9 cellular contexts compared by ENCODE assay signal in the genomic region with DNA sequence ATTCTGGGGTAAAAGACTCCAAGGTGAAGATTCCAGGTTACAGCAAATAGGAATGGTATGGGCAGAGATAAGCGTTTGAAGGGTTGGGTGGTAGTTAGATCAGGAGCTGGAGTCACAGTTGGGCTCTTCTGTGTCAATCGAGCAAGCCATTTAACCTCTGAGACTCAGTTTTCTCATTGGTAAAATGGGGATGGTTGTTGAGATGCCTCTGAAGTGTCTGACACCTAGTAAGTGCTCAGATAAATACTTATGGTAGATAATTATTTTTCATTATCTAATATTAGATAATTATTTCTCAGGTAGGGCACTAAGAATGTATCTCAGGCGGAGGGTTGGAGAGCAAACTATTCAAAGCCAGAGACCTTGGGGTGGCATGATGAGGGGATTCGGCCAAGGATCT. TPM values are rescaled to one million over a fixed set of nuclear protein-coding genes. Genes with fewer than 3 reads are reported as not detected.
DNase-seq lines count a peak whose midpoint lies in the region; ATAC-seq, FAIRE-seq and TF ChIP-seq lines count a peak whose summit lies in the region.
"Had no signal": no experiment of that assay in that cellular context is flagged by ENCODE, and none has a peak within 500 bp of the region (broad histone marks: within the 10 kb centered on the region; RNA-seq: fewer than 3 reads in every experiment).

No MANE protein-coding gene starts in this region.

- no peak overlapping the region for H3K27ac ChIP-seq in GM23338 (ENCODE audit: low read depth)
- H3K27ac ChIP-seq in Panc1 (ENCODE audit: low read length), result no peak overlapping the region
- peak overlapping the region; percentile 86 to 88 for H3K27ac ChIP-seq in small intestine (ENCODE audit: low read depth in 1 of 2, low read length in 1 of 2)

- no peak for FAIRE-seq in small intestine (lab: Jason Lieb, UNC)

- peaks cover 86% of the 10 kb centered on the region for H3K27me3 Mint-ChIP-seq in GM23338 (ENCODE audit: insufficient read depth, low read depth, poor library complexity)

- BruUV-seq in Panc1 (replicated peaks; lab: Mats Ljungman, UMichigan), result TSS peak; percentile 87

- H3K4me3 ChIP-seq in GM23338 (peak overlapping the region; percentile 68), Panc1 (ENCODE audit: low read depth in 2 of 2, low read length in 2 of 2) (peak overlapping the region; percentile 50 to 54), epithelial cell of proximal tubule (ENCODE audit: low read depth, low read length) (peak overlapping the region; percentile 63), small intestine (ENCODE audit: low read depth in 1 of 2, low read length in 2 of 2) (peak overlapping the region in 1 of 2 donors; percentile 60)

- ATAC-seq in GM23338 (no peak), Panc1 (no peak), GM18873 (IDR thresholded peaks at IDR 0.05; ENCODE audit: low FRiP score, unreplicated experiment) (no peak), HG03469 (IDR thresholded peaks at IDR 0.05; ENCODE audit: unreplicated experiment) (no peak)

- no peaks in the 10 kb centered on the region for H3K79me2 ChIP-seq in GM23338 (replicated peaks; ENCODE audit: insufficient read depth)

- CTCF ChIA-PET in Panc1 (lab: Charles Lee), result interaction anchor here (0.5 kb wide), 1 partner anchor 189 kb away, joined by 4 read pairs; no protein-coding TSS in a partner anchor

- H3K27ac Mint-ChIP-seq in GM23338, result no peak overlapping the region

- POLR2A ChIA-PET in Panc1 (lab: Charles Lee), result interaction anchor here (0.6 to 0.7 kb wide), 2 partner anchors 14 to 43 kb away, joined by 3 read pairs; no protein-coding TSS in a partner anchor

- H3K9me3 ChIP-seq in Panc1 (ENCODE audit: control insufficient read depth, insufficient read depth, low read depth, low read length) (no peaks in the 10 kb centered on the region), small intestine (ENCODE audit: control insufficient read depth, low read depth) (no peaks in the 10 kb centered on the region)

- no peaks in the 10 kb centered on the region; the same call in 1 of the 2 replicates for H4K20me1 ChIP-seq in GM23338 (replicated peaks; ENCODE audit: insufficient read depth)

- peak overlapping the region; percentile 80 for H3K4me3 Mint-ChIP-seq in GM23338

- H3K4me1 Mint-ChIP-seq in GM23338, result peaks cover 47% of the 10 kb centered on the region

- intact Hi-C loops in Panc1 (cut with micrococcal nuclease; ENCODE audit: unreplicated experiment), result no loop called here

- H3K9me3 Mint-ChIP-seq in GM23338, result peaks cover 5% of the 10 kb centered on the region

- DNase-seq in GM23338 (ENCODE audit: low spot score) (no peak), Panc1 (ENCODE audit: low read depth, low spot score) (no peak), epithelial cell of proximal tubule (ENCODE audit: low read depth) (no peak), small intestine (no peak)
- DNase-seq in stimulated activated CD4-positive, alpha-beta T cell treated with anti-CD3 and anti-CD28 coated beads, Interleukin-2, amount 100 ng/mL, for 24 hours, result no peak
- DNase-seq: kidney glomerular epithelial cell, NCI-H446 treated with DMSO at 0.1 percent for 48 hours had no signal

- 0 out of 2 replicates have a peak, but pooled peaks cover 3% of the 10 kb centered on the region for H3K9me2 ChIP-seq in GM23338 (ENCODE audit: insufficient read depth)

- in situ Hi-C loops in Panc1 (cut with HindIII; ENCODE audit: low pct_unique_long_range_greater_than_20kb, low sequenced_read_pairs), result no loop called here

- no peak overlapping the region for H2AFZ ChIP-seq in GM23338

- H3K27me3 ChIP-seq in GM23338 (ENCODE audit: insufficient read depth), result peaks cover 77% of the 10 kb centered on the region
- H3K27me3 ChIP-seq in Panc1 (ENCODE audit: control insufficient read depth, insufficient read depth, low read length), result no peaks in the 10 kb centered on the region
- H3K27me3 ChIP-seq in small intestine (ENCODE audit: control insufficient read depth in 2 of 2, insufficient read depth in 2 of 2, low read length in 2 of 2), result no peaks in the 10 kb centered on the region

- WGBS in small intestine, 3 donors, result 48 to 76% (median 52%) methylated on average over 4 of the region's 4 CpGs

- H3K36me3 ChIP-seq in GM23338 (ENCODE audit: insufficient read depth), result no peaks in the 10 kb centered on the region
- H3K36me3 ChIP-seq in Panc1 (ENCODE audit: control insufficient read depth, insufficient read depth, low read length), result no peaks in the 10 kb centered on the region
- H3K36me3 ChIP-seq in small intestine (ENCODE audit: control insufficient read depth in 2 of 2, insufficient read depth in 2 of 2, low read length in 2 of 2), result no peaks in the 10 kb centered on the region

- peaks cover 23% of the 10 kb centered on the region for H3F3A ChIP-seq in GM23338 (replicated peaks; ENCODE audit: low read depth)

- H3K4me2 ChIP-seq in GM23338, result peak overlapping the region; percentile 95

- H3K4me1 ChIP-seq in GM23338 (ENCODE audit: insufficient read depth), result peaks cover 12% of the 10 kb centered on the region; the same call in 1 of the 2 replicates
- H3K4me1 ChIP-seq in Panc1 (ENCODE audit: control insufficient read depth, insufficient read depth, low read length), result no peaks in the 10 kb centered on the region
- peaks cover 7 to 8% of the 10 kb centered on the region in 2 donors for H3K4me1 ChIP-seq in small intestine (ENCODE audit: control insufficient read depth in 2 of 2, insufficient read depth in 1 of 2, low read depth in 1 of 2, low read length in 1 of 2)

- peaks cover 7% of the 10 kb centered on the region; the same call in 1 of the 3 replicates for H3K36me3 Mint-ChIP-seq in GM23338 (ENCODE audit: low read depth)

- TF ChIP-seq CTCF in GM23338 (conservative IDR thresholded peaks at IDR 0.05; ENCODE audit: low read depth in 2 of 2) (no peak), Panc1 (IDR thresholded peaks at IDR 0.05) (no peak), epithelial cell of proximal tubule (conservative IDR thresholded peaks at IDR 0.05; ENCODE audit: low read depth, low read length) (no peak)

TF ChIP-seq in GM23338, 12 proteins besides CTCF, POLR2A, EP300 and RAD21:
- TF ChIP-seq, protein P1, sequence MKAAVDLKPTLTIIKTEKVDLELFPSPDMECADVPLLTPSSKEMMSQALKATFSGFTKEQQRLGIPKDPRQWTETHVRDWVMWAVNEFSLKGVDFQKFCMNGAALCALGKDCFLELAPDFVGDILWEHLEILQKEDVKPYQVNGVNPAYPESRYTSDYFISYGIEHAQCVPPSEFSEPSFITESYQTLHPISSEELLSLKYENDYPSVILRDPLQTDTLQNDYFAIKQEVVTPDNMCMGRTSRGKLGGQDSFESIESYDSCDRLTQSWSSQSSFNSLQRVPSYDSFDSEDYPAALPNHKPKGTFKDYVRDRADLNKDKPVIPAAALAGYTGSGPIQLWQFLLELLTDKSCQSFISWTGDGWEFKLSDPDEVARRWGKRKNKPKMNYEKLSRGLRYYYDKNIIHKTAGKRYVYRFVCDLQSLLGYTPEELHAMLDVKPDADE (IDR thresholded peaks at IDR 0.05), result no peak

RNA-seq across cellular contexts. Expression of a gene that starts 7.8 kb away (rescaled TPM):
- 53.2 and 65.0 TPM in 2 replicates for total RNA-seq in GM23338 (2014; rRNA removed; shearing (Covaris generic))
- polyA plus RNA-seq in GM23338 (2016; fragmentation: Nextera tagmentation; extraction: Ambion mirVana), result 48.4 and 50.3 TPM in 2 replicates
- 75.4 TPM for total RNA-seq in Panc1 (2021; ENCODE audit: unreplicated experiment)
- polyA plus RNA-seq in Panc1 (2012; ENCODE audit: insufficient read length), result 81.6 TPM
- total RNA-seq in epithelial cell of proximal tubule, result 24.4 and 149 TPM in 2 replicates
- 100 to 1,000 TPM in 1 of 3 donors, 10 to 100 TPM in 2; 63.3 to 162 (median 69.2) TPM for polyA plus RNA-seq in small intestine

RNA-seq across cellular contexts. Expression of a gene that starts 32.3 kb away (rescaled TPM):
- total RNA-seq in GM23338 (2014; rRNA removed; shearing (Covaris generic)), result 60.0 and 63.2 TPM in 2 replicates
- polyA plus RNA-seq in GM23338 (2016; fragmentation: Nextera tagmentation; extraction: Ambion mirVana) (69.8 and 74.6 TPM in 2 replicates), small intestine (10 to 100 TPM; 56.6 to 70.3 (median 64.2) TPM)
- total RNA-seq in Panc1 (2021; ENCODE audit: unreplicated experiment) (55.9 TPM), epithelial cell of proximal tubule (108 and 113 TPM in 2 replicates)
- 102 TPM for polyA plus RNA-seq in Panc1 (2012; ENCODE audit: insufficient read length)

Comparison
In these comparisons a context has a peak if more than half of its experiments do, and no peak if none do; other contexts are left out.
1. H3K27ac ChIP-seq: peak in small intestine (2 of 2); none in GM23338 (single experiment) and Panc1 (single experiment).